ENCODE assay signal across 3 cellular contexts in genomic region chrX:136519069-136519468, GRCh38.
A peak's percentile ranks its signal among the peaks of the same experiment; 100 is the strongest.
TF ChIP-seq lines count a peak whose summit lies in the region.

No MANE protein-coding gene starts in this region.

TF ChIP-seq in HepG2, 621 proteins besides CTCF, POLR2A, EP300 and RAD21:
- TF ChIP-seq NONO (IDR thresholded peaks at IDR 0.05), result no peak
- no peak for TF ChIP-seq NONO (CRISPR knock-in tag; conservative IDR thresholded peaks at IDR 0.05)
- no peak for TF ChIP-seq ZNF749 (CRISPR knock-in tag; IDR thresholded peaks at IDR 0.05; ENCODE audit: borderline replicate concordance)
- TF ChIP-seq STAG1 (CRISPR knock-in tag; IDR thresholded peaks at IDR 0.05), result peak; percentile 5; the same call in 1 of the 2 replicates

TF ChIP-seq in K562, 482 proteins besides CTCF, POLR2A, EP300 and RAD21:
- TF ChIP-seq HMG20B (CRISPR knock-in tag; IDR thresholded peaks at IDR 0.05) (no peak), DEAF1 (CRISPR knock-in tag; IDR thresholded peaks at IDR 0.05) (0 out of 2 replicates have a peak, but pooled peaks have one; percentile 14)

TF ChIP-seq in HEK293T, 16 proteins besides CTCF, POLR2A, EP300 and RAD21:
- TF ChIP-seq NFRKB (IDR thresholded peaks at IDR 0.05), result no peak
